ENCODE assay signal across 15 cellular contexts in the genomic region with DNA sequence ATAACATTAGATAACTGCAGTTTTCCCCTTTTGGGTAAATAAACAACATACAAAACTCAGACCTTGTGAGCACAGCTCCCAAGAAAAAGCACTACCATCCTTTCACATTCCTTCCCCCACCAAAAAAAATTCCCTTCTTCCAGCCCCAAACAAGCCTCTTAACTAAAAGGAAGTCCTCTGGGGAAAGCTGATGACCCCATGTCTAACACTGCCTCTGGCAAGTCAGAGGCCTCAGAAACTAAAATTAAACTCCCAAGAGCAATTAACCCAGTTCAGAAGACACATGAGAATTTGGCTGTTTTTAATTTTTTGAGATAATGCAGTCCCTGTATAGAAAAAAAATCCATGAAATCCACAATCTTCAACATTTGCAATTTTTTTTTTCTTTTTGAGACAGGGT.
DNase-seq lines count a peak whose midpoint lies in the region; ATAC-seq, FAIRE-seq and TF ChIP-seq lines count a peak whose summit lies in the region.
"Had no signal": no experiment of that assay in that cellular context is flagged by ENCODE, and none has a peak within 500 bp of the region (broad histone marks: within the 10 kb centered on the region; RNA-seq: fewer than 3 reads in every experiment).

No MANE protein-coding gene starts in this region.

- POLR2A ChIA-PET in HepG2 (lab: Yijun Ruan, JAX) = no interaction called here

- peak overlapping the region; percentile 12 for H3K4me3 Mint-ChIP-seq in type B pancreatic cell
- H3K4me3 Mint-ChIP-seq: CD4-positive, alpha-beta T cell; H9 had no signal

- H4K20me1 ChIP-seq in HepG2 (ENCODE audit: insufficient read depth, low read length) (no peaks in the 10 kb centered on the region), GM23248 (ENCODE audit: insufficient read depth) (no peaks in the 10 kb centered on the region)

- TF ChIP-seq CTCF in HepG2 (CRISPR knock-in tag; IDR thresholded peaks at IDR 0.05) (no peak), right lobe of liver (IDR thresholded peaks at IDR 0.05) (no peak), type B pancreatic cell (conservative IDR thresholded peaks at IDR 0.05) (no peak)

- H4K5ac ChIP-seq in mesendoderm (ENCODE audit: low read length) = no peak overlapping the region

- H3K27ac ChIP-seq in HepG2 (ENCODE audit: extremely low read length, insufficient read depth, low read length) = no peak overlapping the region
- no peak overlapping the region for H3K27ac ChIP-seq in right lobe of liver
- H3K27ac ChIP-seq in mesendoderm (ENCODE audit: low read depth, low read length) = no peak overlapping the region
- no peak overlapping the region for H3K27ac ChIP-seq in GM23248

- no peak overlapping the region for H2AK5ac ChIP-seq in mesendoderm (ENCODE audit: low read length)

- ATAC-seq in HepG2 (no peak), right lobe of liver (no peak)

- no peaks in the 10 kb centered on the region for H3K79me2 ChIP-seq in HepG2 (ENCODE audit: insufficient read depth, low read length)
- H3K79me2 ChIP-seq in mesendoderm (ENCODE audit: control insufficient read depth, insufficient read depth, low read length) = no peaks in the 10 kb centered on the region
- H3K79me2 ChIP-seq in GM23248 (ENCODE audit: insufficient read depth) = no peaks in the 10 kb centered on the region

- H3K9ac ChIP-seq in HepG2 (ENCODE audit: insufficient read depth, low read depth, low read length) = no peak overlapping the region
- no peak overlapping the region for H3K9ac ChIP-seq in mesendoderm (ENCODE audit: low read length)
- H3K9ac ChIP-seq in GM23248 = no peak overlapping the region

- no peak overlapping the region for H4K8ac ChIP-seq in mesendoderm (ENCODE audit: low read depth, low read length)

- H3K27ac Mint-ChIP-seq in type B pancreatic cell = peak overlapping the region; percentile 53
- H3K27ac Mint-ChIP-seq: CD4-positive, alpha-beta T cell had no signal

- H3K4me1 ChIP-seq in HepG2 (ENCODE audit: insufficient read depth, low read length) (peaks cover 42% of the 10 kb centered on the region), right lobe of liver (peaks cover 0 to 7% (median 0%) of the 10 kb centered on the region in 4 donors), mesendoderm (ENCODE audit: control insufficient read depth, low read depth, low read length) (no peaks in the 10 kb centered on the region), GM23248 (ENCODE audit: insufficient read depth) (no peaks in the 10 kb centered on the region)

- no peak for TF ChIP-seq RAD21 in HepG2 (CRISPR knock-in tag; IDR thresholded peaks at IDR 0.05)

- H2BK120ac ChIP-seq in mesendoderm (ENCODE audit: low read depth, low read length) = no peak overlapping the region

- H2BK15ac ChIP-seq in mesendoderm (replicated peaks; ENCODE audit: low read depth) = no peak overlapping the region

- H3K9me3 Mint-ChIP-seq in type B pancreatic cell = no peaks in the 10 kb centered on the region
- H3K9me3 Mint-ChIP-seq: CD4-positive, alpha-beta T cell; H9 had no signal

- TF ChIP-seq EP300 in HepG2 (IDR thresholded peaks at IDR 0.05; ENCODE audit: low read depth in 2 of 2, low read length in 2 of 2) = no peak
- no peak for TF ChIP-seq EP300 in HepG2 (CRISPR knock-in tag; IDR thresholded peaks at IDR 0.05; ENCODE audit: borderline replicate concordance)

- no peak overlapping the region for H3K56ac ChIP-seq in mesendoderm (ENCODE audit: low read length)

- intact Hi-C loops in HepG2 (cut with micrococcal nuclease; ENCODE audit: unreplicated experiment) = loop anchor here (5.0 kb wide), 1 partner anchor 203 kb away; the partner anchor contains the start of gene EAPP
- intact Hi-C loops in right lobe of liver (cut with DNase I) = no loop called here

- H2AFZ ChIP-seq in HepG2 (ENCODE audit: low read length) (no peak overlapping the region), GM23248 (no peak overlapping the region)

- no peak overlapping the region for H3K4me2 ChIP-seq in HepG2 (ENCODE audit: low read depth, low read length)
- H3K4me2 ChIP-seq in mesendoderm (ENCODE audit: low read length) = no peak overlapping the region
- no peak overlapping the region for H3K4me2 ChIP-seq in GM23248 (ENCODE audit: unreplicated experiment)

- no peaks in the 10 kb centered on the region for H3K9me2 ChIP-seq in GM23248 (ENCODE audit: insufficient read depth)

- H3K4me1 Mint-ChIP-seq in type B pancreatic cell (ENCODE audit: unreplicated experiment) = peaks cover 19% of the 10 kb centered on the region

- in situ Hi-C loops in HepG2 (cut with HindIII; ENCODE audit: extremely low pct_ligation_motif_present, low pct_unique_long_range_greater_than_20kb) = loop anchor here (5.0 kb wide), 1 partner anchor 163 kb away; no protein-coding TSS in a partner anchor
- in situ Hi-C loops in GM23248 (cut with MboI) = no loop called here

- CTCF ChIA-PET in HepG2 (lab: Yijun Ruan, JAX; ENCODE audit: low intra/inter-chr PET ratio, low total read pairs) = no interaction called here

- TF ChIP-seq POLR2A in HepG2 (IDR thresholded peaks at IDR 0.05; ENCODE audit: insufficient read depth in 1 of 2, low read depth in 2 of 2, low read length in 2 of 2) (no peak), right lobe of liver (IDR thresholded peaks at IDR 0.05) (no peak)

- H3K36me3 Mint-ChIP-seq in type B pancreatic cell = no peaks in the 10 kb centered on the region

- no peak overlapping the region for H3K4ac ChIP-seq in mesendoderm (ENCODE audit: low read depth, low read length)

- no peaks in the 10 kb centered on the region for H3F3A ChIP-seq in GM23248 (ENCODE audit: insufficient read depth)

- H2BK5ac ChIP-seq in mesendoderm (ENCODE audit: low read length) = no peak overlapping the region

- DNase-seq in HepG2 (ENCODE audit: low spot score) (no peak), right lobe of liver (no peak), RPMI7951 (ENCODE audit: low read depth) (peak; percentile 39), foreskin melanocyte (peak; percentile 61), type B pancreatic cell (ENCODE audit: extremely low spot score, unreplicated experiment) (no peak), mesendoderm (no peak), retina (no peak), GM23248 (no peak)
- DNase-seq: CD4-positive, alpha-beta T cell; DMS79; EL; GOT3; H9 had no signal

- H3K27me3 Mint-ChIP-seq in type B pancreatic cell = no peaks in the 10 kb centered on the region
- H3K27me3 Mint-ChIP-seq: CD4-positive, alpha-beta T cell had no signal

- H3K79me1 ChIP-seq in mesendoderm (ENCODE audit: low read length) = no peaks in the 10 kb centered on the region

- no peak overlapping the region for H3K23ac ChIP-seq in mesendoderm (ENCODE audit: low read length)

- no peaks in the 10 kb centered on the region for H3K27me3 ChIP-seq in HepG2 (ENCODE audit: control insufficient read depth in 1 of 2, insufficient read depth in 2 of 2, low read length in 2 of 2)
- H3K27me3 ChIP-seq in right lobe of liver = no peaks in the 10 kb centered on the region
- H3K27me3 ChIP-seq in mesendoderm (ENCODE audit: insufficient read depth, low read length, poor library complexity) = no peaks in the 10 kb centered on the region
- H3K27me3 ChIP-seq in GM23248 (replicated peaks; ENCODE audit: insufficient read depth) = no peaks in the 10 kb centered on the region

- H3K9me3 ChIP-seq in HepG2 (ENCODE audit: low read length) (no peaks in the 10 kb centered on the region), right lobe of liver (no peaks in the 10 kb centered on the region), GM23248 (ENCODE audit: low read depth) (no peaks in the 10 kb centered on the region)

- no peak overlapping the region for H3K18ac ChIP-seq in mesendoderm (ENCODE audit: low read length)

- no peak for FAIRE-seq in HepG2 (lab: Jason Lieb, UNC)
- FAIRE-seq: G401.6, GM12891 had no signal

- no peaks in the 10 kb centered on the region for H3K36me3 ChIP-seq in HepG2 (replicated peaks in 1 of 2; ENCODE audit: control insufficient read depth in 1 of 2, insufficient read depth in 2 of 2, low read length in 2 of 2)
- H3K36me3 ChIP-seq in right lobe of liver = no peaks in the 10 kb centered on the region
- no peaks in the 10 kb centered on the region for H3K36me3 ChIP-seq in mesendoderm (ENCODE audit: control insufficient read depth, insufficient read depth, low read length)
- H3K36me3 ChIP-seq in GM23248 (ENCODE audit: low read depth) = no peaks in the 10 kb centered on the region

- BruUV-seq in HepG2 (replicated peaks; lab: Mats Ljungman, UMichigan) = no TSS peak

- H3K4me3 ChIP-seq in HepG2 (replicated peaks in 1 of 3; ENCODE audit: insufficient read depth in 1 of 3, low read depth in 2 of 3, low read length in 3 of 3) (no peak overlapping the region), right lobe of liver (no peak overlapping the region), mesendoderm (ENCODE audit: low read length) (no peak overlapping the region), GM23248 (no peak overlapping the region)

TF ChIP-seq in HepG2, 621 proteins besides CTCF, POLR2A, EP300 and RAD21 (continues in another document):
- no peak for TF ChIP-seq ZNF20 (CRISPR knock-in tag; IDR thresholded peaks at IDR 0.05)
- no peak for TF ChIP-seq HNRNPL (IDR thresholded peaks at IDR 0.05; ENCODE audit: low read depth, low read length)
- 0 out of 2 replicates have a peak, but pooled peaks have one; percentile 19 for TF ChIP-seq HOXA5 (CRISPR knock-in tag; IDR thresholded peaks at IDR 0.05)
- 0 out of 2 replicates have a peak, but pooled peaks have one; percentile 18 for TF ChIP-seq ZNF878 (CRISPR knock-in tag; IDR thresholded peaks at IDR 0.05)
- TF ChIP-seq GLMP (CRISPR knock-in tag; IDR thresholded peaks at IDR 0.05; ENCODE audit: borderline replicate concordance) = no peak

Comparison
In these comparisons a context has a peak if more than half of its experiments do, and no peak if none do; other contexts are left out.
1. DNase-seq: peak in RPMI7951 (single experiment) and foreskin melanocyte (single experiment); none in HepG2 (single experiment), right lobe of liver (0 of 3), type B pancreatic cell (single experiment), mesendoderm (single experiment), retina (single experiment) and GM23248 (single experiment).